ENCODE assay signal across 12 cellular contexts in the genomic region with DNA sequence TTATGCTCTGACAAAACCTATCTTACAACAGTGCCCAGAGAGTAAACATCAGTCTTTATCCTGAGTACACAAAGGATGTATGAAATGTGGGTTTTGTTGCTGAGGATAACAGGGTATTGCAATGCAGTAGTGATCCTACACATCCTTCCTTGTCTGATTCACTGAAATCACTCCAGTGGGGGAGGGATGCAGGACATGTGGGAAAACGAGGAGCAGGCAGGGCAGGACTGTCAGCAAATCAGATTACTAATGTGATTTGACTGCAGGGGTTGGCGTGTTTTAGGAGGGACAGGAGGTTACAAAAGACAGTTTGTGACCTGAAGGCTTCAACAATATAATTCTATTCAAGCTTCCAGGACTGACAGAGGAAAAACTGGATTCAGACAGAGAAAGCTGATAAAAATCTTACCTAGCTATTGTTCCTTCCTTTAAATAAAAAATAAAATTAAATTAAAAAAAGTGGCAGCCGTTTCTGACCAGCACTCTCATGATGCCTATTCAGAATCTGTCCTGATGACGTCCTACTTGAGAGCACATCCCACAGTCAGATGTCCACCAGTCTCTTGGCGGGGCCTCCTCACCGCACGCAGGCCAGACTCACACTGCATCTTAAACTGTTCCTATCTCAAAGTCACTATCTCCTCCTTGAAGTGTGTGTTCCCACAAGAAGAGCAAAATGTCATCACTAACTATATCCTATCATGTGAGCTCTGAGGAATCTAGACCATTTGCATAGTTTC. TPM values are rescaled to one million over a fixed set of nuclear protein-coding genes. Genes with fewer than 3 reads are reported as not detected.
DNase-seq lines count a peak whose midpoint lies in the region; ATAC-seq and TF ChIP-seq lines count a peak whose summit lies in the region.
"Had no signal": no experiment of that assay in that cellular context is flagged by ENCODE, and none has a peak within 500 bp of the region (broad histone marks: within the 10 kb centered on the region; RNA-seq: fewer than 3 reads in every experiment).

No MANE protein-coding gene starts in this region.

- peaks cover 88% of the 10 kb centered on the region for H3K36me3 ChIP-seq in CD4-positive, CD25-positive, alpha-beta regulatory T cell (ENCODE audit: control insufficient read depth, insufficient read depth, low read length)

- peaks cover 3 to 11% (median 6%) of the 10 kb centered on the region in 4 donors for H3K4me1 Mint-ChIP-seq in CD4-positive, CD25-positive, alpha-beta regulatory T cell

- DNase-seq in CD4-positive, CD25-positive, alpha-beta regulatory T cell, result no peak
- DNase-seq in epithelial cell of esophagus (ENCODE audit: low read depth) (peak; percentile 68), lung microvascular endothelial cell (ENCODE audit: low read depth in 2 of 2) (peak; percentile 45 to 64), HCEC 1CT (no peak), SW 1271 (lab: John Stamatoyannopoulos, UW) (no peak), NCI-H128 (lab: John Stamatoyannopoulos, UW; ENCODE audit: unreplicated experiment) (no peak)
- DNase-seq: AML-193; stimulated activated CD4-positive, alpha-beta T cell treated with anti-CD3 and anti-CD28 coated beads, Interleukin-4, amount 100 ng/mL, for 1 hour had no signal

- no peak overlapping the region for H3K4me3 Mint-ChIP-seq in CD4-positive, CD25-positive, alpha-beta regulatory T cell
- H3K4me3 Mint-ChIP-seq: stimulated activated effector memory CD8-positive, alpha-beta T cell treated with anti-CD3 and anti-CD28 coated beads, Interleukin-12 subunit alpha, Interleukin-12 subunit beta, amount 100 ng/mL, for 72 hours had no signal

- H3K27ac Mint-ChIP-seq in CD4-positive, CD25-positive, alpha-beta regulatory T cell, result peak overlapping the region in 2 of 3 donors; percentile 44 to 75
- H3K27ac Mint-ChIP-seq: stimulated activated effector memory CD8-positive, alpha-beta T cell treated with anti-CD3 and anti-CD28 coated beads, Interleukin-12 subunit alpha, Interleukin-12 subunit beta, amount 100 ng/mL, for 72 hours had no signal

- TF ChIP-seq CTCF in epithelial cell of esophagus (IDR thresholded peaks at IDR 0.05; ENCODE audit: insufficient read depth, low read depth, low read length, missing control alignments), result no peak

- no peak overlapping the region for H3K27ac ChIP-seq in CD4-positive, CD25-positive, alpha-beta regulatory T cell (ENCODE audit: insufficient read depth, low read length, poor library complexity, severe bottlenecking)

- ATAC-seq in CD4-positive, CD25-positive, alpha-beta regulatory T cell (ENCODE audit: low read depth in 2 of 2), result no peak
- ATAC-seq in GM18870 (IDR thresholded peaks at IDR 0.05; ENCODE audit: unreplicated experiment), result no peak
- ATAC-seq: GM12878; stimulated activated effector memory CD8-positive, alpha-beta T cell treated with anti-CD3 and anti-CD28 coated beads, Interleukin-12 subunit alpha, Interleukin-12 subunit beta, amount 100 ng/mL, for 72 hours had no signal

- H3K27me3 ChIP-seq in CD4-positive, CD25-positive, alpha-beta regulatory T cell (ENCODE audit: control insufficient read depth, insufficient read depth, low read length), result no peaks in the 10 kb centered on the region

- H3K9me3 Mint-ChIP-seq in CD4-positive, CD25-positive, alpha-beta regulatory T cell, result no peaks in the 10 kb centered on the region
- H3K9me3 Mint-ChIP-seq: stimulated activated effector memory CD8-positive, alpha-beta T cell treated with anti-CD3 and anti-CD28 coated beads, Interleukin-12 subunit alpha, Interleukin-12 subunit beta, amount 100 ng/mL, for 72 hours had no signal

- H3K36me3 Mint-ChIP-seq in CD4-positive, CD25-positive, alpha-beta regulatory T cell, result peaks cover 59% of the 10 kb centered on the region

- H3K4me3 ChIP-seq in CD4-positive, CD25-positive, alpha-beta regulatory T cell (ENCODE audit: low read depth, low read length), result no peak overlapping the region
- H3K4me3 ChIP-seq in epithelial cell of esophagus (ENCODE audit: low read length), result no peak overlapping the region
- H3K4me3 ChIP-seq: GM12878 had no signal

- H3K4me1 ChIP-seq in CD4-positive, CD25-positive, alpha-beta regulatory T cell (ENCODE audit: control insufficient read depth, insufficient read depth, low read length, poor library complexity, severe bottlenecking), result no peaks in the 10 kb centered on the region

- H3K9me3 ChIP-seq in CD4-positive, CD25-positive, alpha-beta regulatory T cell (ENCODE audit: control insufficient read depth in 2 of 2, low read length in 2 of 2), result no peaks in the 10 kb centered on the region

- H3K27me3 Mint-ChIP-seq in CD4-positive, CD25-positive, alpha-beta regulatory T cell, result no peaks in the 10 kb centered on the region

TF ChIP-seq in PFSK-1, 5 proteins besides CTCF, POLR2A, EP300 and RAD21:
- no peak for TF ChIP-seq POLR2AphosphoS5 (IDR thresholded peaks at IDR 0.05; ENCODE audit: low read depth, low read length)
- TF ChIP-seq, protein P1, sequence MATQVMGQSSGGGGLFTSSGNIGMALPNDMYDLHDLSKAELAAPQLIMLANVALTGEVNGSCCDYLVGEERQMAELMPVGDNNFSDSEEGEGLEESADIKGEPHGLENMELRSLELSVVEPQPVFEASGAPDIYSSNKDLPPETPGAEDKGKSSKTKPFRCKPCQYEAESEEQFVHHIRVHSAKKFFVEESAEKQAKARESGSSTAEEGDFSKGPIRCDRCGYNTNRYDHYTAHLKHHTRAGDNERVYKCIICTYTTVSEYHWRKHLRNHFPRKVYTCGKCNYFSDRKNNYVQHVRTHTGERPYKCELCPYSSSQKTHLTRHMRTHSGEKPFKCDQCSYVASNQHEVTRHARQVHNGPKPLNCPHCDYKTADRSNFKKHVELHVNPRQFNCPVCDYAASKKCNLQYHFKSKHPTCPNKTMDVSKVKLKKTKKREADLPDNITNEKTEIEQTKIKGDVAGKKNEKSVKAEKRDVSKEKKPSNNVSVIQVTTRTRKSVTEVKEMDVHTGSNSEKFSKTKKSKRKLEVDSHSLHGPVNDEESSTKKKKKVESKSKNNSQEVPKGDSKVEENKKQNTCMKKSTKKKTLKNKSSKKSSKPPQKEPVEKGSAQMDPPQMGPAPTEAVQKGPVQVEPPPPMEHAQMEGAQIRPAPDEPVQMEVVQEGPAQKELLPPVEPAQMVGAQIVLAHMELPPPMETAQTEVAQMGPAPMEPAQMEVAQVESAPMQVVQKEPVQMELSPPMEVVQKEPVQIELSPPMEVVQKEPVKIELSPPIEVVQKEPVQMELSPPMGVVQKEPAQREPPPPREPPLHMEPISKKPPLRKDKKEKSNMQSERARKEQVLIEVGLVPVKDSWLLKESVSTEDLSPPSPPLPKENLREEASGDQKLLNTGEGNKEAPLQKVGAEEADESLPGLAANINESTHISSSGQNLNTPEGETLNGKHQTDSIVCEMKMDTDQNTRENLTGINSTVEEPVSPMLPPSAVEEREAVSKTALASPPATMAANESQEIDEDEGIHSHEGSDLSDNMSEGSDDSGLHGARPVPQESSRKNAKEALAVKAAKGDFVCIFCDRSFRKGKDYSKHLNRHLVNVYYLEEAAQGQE (IDR thresholded peaks at IDR 0.05; ENCODE audit: insufficient read depth in 1 of 2, low read depth in 2 of 2, low read length in 2 of 2), result no peak; a peak in 1 of 4 replicates
- peak; percentile 89 for TF ChIP-seq FOXP2 (optimal IDR thresholded peaks at IDR 0.05; ENCODE audit: borderline replicate concordance, extremely low read depth, extremely low read length, insufficient read depth)
- TF ChIP-seq SIN3A (IDR thresholded peaks at IDR 0.05; ENCODE audit: borderline replicate concordance, insufficient read depth, low read length), result 0 out of 2 replicates have a peak, but pooled peaks have one; percentile 79
- peak; percentile 43; the same call in 1 of the 2 replicates for TF ChIP-seq TAF1 (IDR thresholded peaks at IDR 0.05; ENCODE audit: borderline replicate concordance, insufficient read depth, low read length)

RNA-seq across cellular contexts. Expression of a gene that starts 50.6 kb away (rescaled TPM):
- 0.39 TPM for total RNA-seq in CD4-positive, CD25-positive, alpha-beta regulatory T cell
- under 1 TPM in 1 of 4 donors, not detected in 3; 0.07 TPM for polyA plus RNA-seq in CD4-positive, CD25-positive, alpha-beta regulatory T cell
- polyA plus RNA-seq in PFSK-1 (2012; ENCODE audit: insufficient read length, low read depth), result 20.5 TPM
- under 0.01 and 0.22 TPM in 2 replicates for total RNA-seq in lung microvascular endothelial cell

Comparison
In these comparisons a context has a peak if more than half of its experiments do, and no peak if none do; other contexts are left out.
1. DNase-seq: peak in epithelial cell of esophagus (single experiment) and lung microvascular endothelial cell (2 of 2); none in CD4-positive, CD25-positive, alpha-beta regulatory T cell (0 of 3), HCEC 1CT (single experiment), SW 1271 (0 of 2) and NCI-H128 (single experiment).